29 cellular contexts compared by ENCODE assay signal in genomic region chr10:51052152-51052551, GRCh38. TPM values are rescaled to one million over a fixed set of nuclear protein-coding genes. Genes with fewer than 3 reads are reported as not detected.
"Had no signal": no experiment of that assay in that cellular context is flagged by ENCODE, and none has a peak within 500 bp of the region (broad histone marks: within the 10 kb centered on the region; RNA-seq: fewer than 3 reads in every experiment).

No MANE protein-coding gene starts in this region.

- H3K36me3 ChIP-seq: SJSA1 had no signal

- H3K4me1 ChIP-seq: SJSA1 had no signal

- H3K27ac ChIP-seq: body of pancreas, KMS-11, SJSA1 had no signal

- H3K9ac ChIP-seq: KMS-11 had no signal

- H3K4me3 ChIP-seq: body of pancreas, SJSA1 had no signal

- H3K9me3 Mint-ChIP-seq: activated naive CD8-positive, alpha-beta T cell treated with anti-CD3 and anti-CD28 coated beads, Interleukin-2, amount 10 ng/mL, durations not matched to agents 7 days and 5 days; WTC11 had no signal

- H3K4me1 Mint-ChIP-seq: activated naive CD8-positive, alpha-beta T cell treated with anti-CD3 and anti-CD28 coated beads, Interleukin-2, amount 10 ng/mL, durations not matched to agents 7 days and 5 days; T-helper 17 cell had no signal

- ATAC-seq: activated CD8-positive, alpha-beta T cell treated with anti-CD3 and anti-CD28 coated beads, Interleukin-2, amount 10 ng/mL, durations not matched to agents 7 days and 5 days; body of pancreas; Panc1; T-helper 17 cell; WTC11 had no signal

- DNase-seq: activated CD4-positive, alpha-beta T cell treated with anti-CD3 and anti-CD28 coated beads for 48 hours; activated CD4-positive, alpha-beta T cell treated with anti-CD3 and anti-CD28 coated beads, Interleukin-2, amount 50 U/mL, for 4 hours; activated CD4-positive, CD25-positive, alpha-beta regulatory T cell treated with anti-CD3 and anti-CD28 coated beads, Interleukin-2, amount 50 U/mL, for 72 hours; activated CD8-positive, alpha-beta memory T cell treated with anti-CD3 and anti-CD28 coated beads, Interleukin-2, amount 50 U/mL, for 48 hours; activated CD8-positive, alpha-beta T cell treated with anti-CD3 and anti-CD28 coated beads, Interleukin-2, amount 10 ng/mL, durations not matched to agents 7 days and 5 days; activated naive CD4-positive, alpha-beta T cell treated with anti-CD3 and anti-CD28 coated beads, Interleukin-2, amount 50 U/mL, for 16 hours; activated naive CD8-positive, alpha-beta T cell treated with anti-CD3 and anti-CD28 coated beads, Interleukin-2, amount 10 ng/mL, durations not matched to agents 7 days and 5 days; activated T-cell treated with anti-CD3 and anti-CD28 coated beads, Interleukin-2, amount 50 U/mL, for 1 hour; aorta; body of pancreas; NCI-H1092; NCI-H1417 treated with DMSO at 0.1 percent for 48 hours; NCI-H1694; NCI-H2029; NCI-H2107; NCI-H2171 treated with DMSO at 0.1 percent for 48 hours; NCI-H226; NCI-H510A treated with DMSO at 0.1 percent for 48 hours; NCI-H69; NK-92 treated with Interleukin-12 subunit alpha and Interleukin-12 subunit beta, amount 100 ng/mL, for 24 hours; OCI-M1; RPMI8226; SHP77; T-helper 17 cell; T-helper 9 cell had no signal

- H3K27me3 ChIP-seq: body of pancreas, SJSA1 had no signal

- H3K36me3 Mint-ChIP-seq: activated naive CD8-positive, alpha-beta T cell treated with anti-CD3 and anti-CD28 coated beads, Interleukin-2, amount 10 ng/mL, durations not matched to agents 7 days and 5 days; WTC11 had no signal

- H3K9me3 ChIP-seq: body of pancreas, SJSA1 had no signal

- H3K27ac Mint-ChIP-seq: activated CD8-positive, alpha-beta T cell treated with anti-CD3 and anti-CD28 coated beads, Interleukin-2, amount 10 ng/mL, durations not matched to agents 7 days and 5 days; activated naive CD8-positive, alpha-beta T cell treated with anti-CD3 and anti-CD28 coated beads, Interleukin-2, amount 10 ng/mL, durations not matched to agents 7 days and 5 days; T-helper 17 cell; WTC11 had no signal

- H3K27me3 Mint-ChIP-seq: T-helper 17 cell had no signal

- H3K4me3 Mint-ChIP-seq: activated CD8-positive, alpha-beta T cell treated with anti-CD3 and anti-CD28 coated beads, Interleukin-2, amount 10 ng/mL, durations not matched to agents 7 days and 5 days; activated naive CD8-positive, alpha-beta T cell treated with anti-CD3 and anti-CD28 coated beads, Interleukin-2, amount 10 ng/mL, durations not matched to agents 7 days and 5 days; T-helper 17 cell; WTC11 had no signal

RNA-seq across cellular contexts. Expression of gene PRKG1, which starts 22.1 kb away (rescaled TPM):
- total RNA-seq: activated CD8-positive, alpha-beta T cell treated with anti-CD3 and anti-CD28 coated beads, Interleukin-2, amount 10 ng/mL, durations not matched to agents 7 days and 5 days; activated naive CD8-positive, alpha-beta T cell treated with anti-CD3 and anti-CD28 coated beads, Interleukin-2, amount 10 ng/mL, durations not matched to agents 7 days and 5 days; SJSA1 had no signal
